14 cellular contexts compared by ENCODE assay signal in the genomic region with DNA sequence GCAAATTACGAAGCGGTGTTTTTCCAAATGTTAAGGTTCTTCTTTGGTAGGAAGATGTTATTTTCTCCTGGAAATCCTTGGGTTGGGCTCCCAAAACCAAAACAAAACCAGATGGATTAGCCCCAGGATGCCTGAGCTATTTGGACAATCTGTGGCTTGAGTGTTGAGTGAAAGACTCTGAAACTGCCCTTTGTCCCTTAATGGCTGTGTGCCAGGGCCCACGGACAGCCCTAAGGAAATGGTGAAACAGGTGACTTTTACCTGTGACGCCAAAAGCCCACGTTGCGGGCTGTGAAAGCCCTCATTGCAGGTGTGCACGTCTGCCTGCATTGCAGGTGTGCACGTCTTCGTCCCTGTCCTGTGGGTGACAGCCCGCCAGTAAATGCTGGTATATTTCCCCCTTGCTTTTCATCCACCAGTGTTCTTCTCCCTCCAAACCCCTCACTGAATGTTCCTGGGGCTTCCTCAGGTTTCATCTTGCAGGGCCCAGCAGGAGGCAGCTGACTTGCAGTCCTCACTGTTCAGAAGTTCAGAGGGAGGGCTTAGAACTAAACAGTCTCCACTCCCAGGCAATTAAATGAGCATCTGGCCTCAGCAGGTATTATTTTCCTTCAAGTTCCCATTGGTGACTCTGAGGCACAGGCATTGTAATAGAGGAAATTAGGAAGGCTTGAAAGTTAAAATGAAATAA. TPM values are rescaled to one million over a fixed set of nuclear protein-coding genes. Genes with fewer than 3 reads are reported as not detected.
DNase-seq lines count a peak whose midpoint lies in the region; ATAC-seq and TF ChIP-seq lines count a peak whose summit lies in the region.
"Had no signal": no experiment of that assay in that cellular context is flagged by ENCODE, and none has a peak within 500 bp of the region (broad histone marks: within the 10 kb centered on the region; RNA-seq: fewer than 3 reads in every experiment).

No MANE protein-coding gene starts in this region.

- peaks cover 0 to 13% (median 8%) of the 10 kb centered on the region in 4 donors for H3K4me1 ChIP-seq in transverse colon

- TF ChIP-seq POLR2A in transverse colon (IDR thresholded peaks at IDR 0.05) = no peak

- H3K27me3 Mint-ChIP-seq in activated naive CD8-positive, alpha-beta T cell = no peaks in the 10 kb centered on the region
- H3K27me3 Mint-ChIP-seq in activated naive CD8-positive, alpha-beta T cell treated with anti-CD3 and anti-CD28 coated beads for 36 hours = no peaks in the 10 kb centered on the region
- no peaks in the 10 kb centered on the region for H3K27me3 Mint-ChIP-seq in effector memory CD8-positive, alpha-beta T cell
- H3K27me3 Mint-ChIP-seq in CD4-positive, alpha-beta T cell = no peaks in the 10 kb centered on the region
- H3K27me3 Mint-ChIP-seq in HFFc6 (ENCODE audit: insufficient read depth) = no peaks in the 10 kb centered on the region; the same call in 1 of the 2 replicates

- peak overlapping the region in 2 of 4 donors; percentile 6 to 8 for H3K27ac ChIP-seq in transverse colon
- H3K27ac ChIP-seq in CD4-positive, alpha-beta T cell (ENCODE audit: low read depth, low read length) = no peak overlapping the region
- H3K27ac ChIP-seq: esophagus squamous epithelium had no signal

- POLR2A ChIA-PET in CD4-positive, alpha-beta T cell (lab: Charles Lee) = interaction anchor here (0.9 kb wide), 1 partner anchor 9 kb away, joined by 3 read pairs; no protein-coding TSS in a partner anchor

- WGBS in transverse colon (ENCODE audit: low coverage in 1 of 2), 2 donors = 61 to 94% methylated on average over 2 to 10 of the region's 10 CpGs

- TF ChIP-seq CTCF in transverse colon (IDR thresholded peaks at IDR 0.05) (no peak), HFFc6 (IDR thresholded peaks at IDR 0.05) (no peak)
- TF ChIP-seq CTCF in CD4-positive, alpha-beta T cell (IDR thresholded peaks at IDR 0.05) = no peak

- H3K36me3 ChIP-seq in transverse colon = no peaks in the 10 kb centered on the region

- no peak for TF ChIP-seq EP300 in transverse colon (IDR thresholded peaks at IDR 0.05; ENCODE audit: low read depth)

- no peak overlapping the region for H3K4me3 ChIP-seq in transverse colon
- H3K4me3 ChIP-seq: esophagus squamous epithelium had no signal

- H3K27me3 ChIP-seq in transverse colon = no peaks in the 10 kb centered on the region
- H3K27me3 ChIP-seq in CD4-positive, alpha-beta T cell (ENCODE audit: control insufficient read depth, insufficient read depth, low read length) = no peaks in the 10 kb centered on the region
- H3K27me3 ChIP-seq: esophagus squamous epithelium had no signal

- peaks cover 4% of the 10 kb centered on the region for H3K36me3 Mint-ChIP-seq in activated naive CD8-positive, alpha-beta T cell
- peaks cover 52% of the 10 kb centered on the region for H3K36me3 Mint-ChIP-seq in activated naive CD8-positive, alpha-beta T cell treated with anti-CD3 and anti-CD28 coated beads for 36 hours
- H3K36me3 Mint-ChIP-seq in effector memory CD8-positive, alpha-beta T cell (ENCODE audit: insufficient read depth) = peaks cover 27% of the 10 kb centered on the region
- peaks cover 23% of the 10 kb centered on the region for H3K36me3 Mint-ChIP-seq in CD4-positive, alpha-beta T cell (ENCODE audit: low read depth)
- H3K36me3 Mint-ChIP-seq in HFFc6 (ENCODE audit: low read depth) = peaks cover 12% of the 10 kb centered on the region

- peaks cover 32% of the 10 kb centered on the region for H3K4me1 Mint-ChIP-seq in activated naive CD8-positive, alpha-beta T cell (ENCODE audit: low read depth)
- H3K4me1 Mint-ChIP-seq in activated naive CD8-positive, alpha-beta T cell treated with anti-CD3 and anti-CD28 coated beads for 36 hours = peaks cover 28% of the 10 kb centered on the region
- peaks cover 28 to 29% of the 10 kb centered on the region in 2 donors for H3K4me1 Mint-ChIP-seq in effector memory CD8-positive, alpha-beta T cell (ENCODE audit: low read depth in 2 of 2)
- H3K4me1 Mint-ChIP-seq in CD4-positive, alpha-beta T cell (ENCODE audit: low read depth) = peaks cover 16% of the 10 kb centered on the region
- H3K4me1 Mint-ChIP-seq in HFFc6 (ENCODE audit: low read depth) = peaks cover 28% of the 10 kb centered on the region

- intact Hi-C loops in transverse colon (cut with DNase I; ENCODE audit: low total_unique reads) = no loop called here
- intact Hi-C loops in CD4-positive, alpha-beta T cell (cut with DNase I, micrococcal nuclease) = no loop called here

- H3K9me3 Mint-ChIP-seq in activated naive CD8-positive, alpha-beta T cell (ENCODE audit: low read depth) = no peaks in the 10 kb centered on the region
- H3K9me3 Mint-ChIP-seq in activated naive CD8-positive, alpha-beta T cell treated with anti-CD3 and anti-CD28 coated beads for 36 hours = no peaks in the 10 kb centered on the region
- H3K9me3 Mint-ChIP-seq in effector memory CD8-positive, alpha-beta T cell = no peaks in the 10 kb centered on the region
- H3K9me3 Mint-ChIP-seq in CD4-positive, alpha-beta T cell = no peaks in the 10 kb centered on the region
- H3K9me3 Mint-ChIP-seq in HFFc6 = no peaks in the 10 kb centered on the region
- H3K9me3 Mint-ChIP-seq: activated T-helper 2 cell treated with anti-CD3 and anti-CD28 coated beads, Interferon-gamma antibody, Interleukin-2, Interleukin-4, amounts not matched to agents 10 μg/mL and 5 μg/mL and 100 μg/mL, durations not matched to agents 14 hours and 24 hours and 36 hours had no signal

- CTCF ChIA-PET in CD4-positive, alpha-beta T cell (lab: Charles Lee) = no interaction called here

- H3K9me3 ChIP-seq in transverse colon = no peaks in the 10 kb centered on the region
- no peaks in the 10 kb centered on the region for H3K9me3 ChIP-seq in CD4-positive, alpha-beta T cell (ENCODE audit: control insufficient read depth, low read length)
- H3K9me3 ChIP-seq: esophagus squamous epithelium had no signal

- H3K4me3 Mint-ChIP-seq in activated naive CD8-positive, alpha-beta T cell = no peak overlapping the region
- no peak overlapping the region for H3K4me3 Mint-ChIP-seq in activated naive CD8-positive, alpha-beta T cell treated with anti-CD3 and anti-CD28 coated beads for 36 hours
- no peak overlapping the region for H3K4me3 Mint-ChIP-seq in effector memory CD8-positive, alpha-beta T cell
- no peak overlapping the region for H3K4me3 Mint-ChIP-seq in CD4-positive, alpha-beta T cell
- no peak overlapping the region for H3K4me3 Mint-ChIP-seq in HFFc6

- in situ Hi-C loops in transverse colon (cut with MboI; ENCODE audit: low pct_ligation_motif_present in 1 of 4, low pct_unique_long_range_greater_than_20kb in 1 of 4, low sequenced_read_pairs in 3 of 4) = no loop called here

- no peak for DNase-seq in activated naive CD8-positive, alpha-beta T cell treated with anti-CD3 and anti-CD28 coated beads for 36 hours
- DNase-seq in NCI-H748 treated with DMSO at 0.1 percent for 48 hours (lab: John Stamatoyannopoulos, UW) (peak; percentile 72), transverse colon (peak; percentile 44), activated gamma-delta T cell treated with Interleukin-2 at 50 U/mL for 16 hours (no peak), HFFc6 (no peak)
- DNase-seq in effector memory CD8-positive, alpha-beta T cell = no peak
- DNase-seq in CD4-positive, alpha-beta T cell = no peak
- DNase-seq: activated CD4-positive, alpha-beta T cell treated with anti-CD3 and anti-CD28 coated beads for 4 hours; esophagus squamous epithelium; NCI-H1105 treated with DMSO at 0.1 percent for 48 hours; stimulated activated naive CD8-positive, alpha-beta T cell treated with anti-CD3 and anti-CD28 coated beads, Interleukin-15, Interleukin-2, amounts not matched to agents 100 U/mL and 50 U/mL, for 24 hours had no signal

- peak overlapping the region; percentile 8 for H3K27ac Mint-ChIP-seq in activated naive CD8-positive, alpha-beta T cell
- H3K27ac Mint-ChIP-seq in activated naive CD8-positive, alpha-beta T cell treated with anti-CD3 and anti-CD28 coated beads for 36 hours = no peak overlapping the region
- peak overlapping the region; percentile 35 to 66 for H3K27ac Mint-ChIP-seq in effector memory CD8-positive, alpha-beta T cell
- no peak overlapping the region for H3K27ac Mint-ChIP-seq in CD4-positive, alpha-beta T cell
- no peak overlapping the region for H3K27ac Mint-ChIP-seq in HFFc6
- H3K27ac Mint-ChIP-seq: activated T-helper 2 cell treated with anti-CD3 and anti-CD28 coated beads, Interferon-gamma antibody, Interleukin-2, Interleukin-4, amounts not matched to agents 10 μg/mL and 5 μg/mL and 100 μg/mL, durations not matched to agents 14 hours and 24 hours and 36 hours had no signal

- no peak for ATAC-seq in effector memory CD8-positive, alpha-beta T cell (replicated peaks)
- no peak for ATAC-seq in CD4-positive, alpha-beta T cell (ENCODE audit: poor library complexity)
- ATAC-seq: HepG2; stimulated activated naive CD8-positive, alpha-beta T cell treated with anti-CD3 and anti-CD28 coated beads, Interleukin-15, Interleukin-2, amounts not matched to agents 100 U/mL and 50 U/mL, for 24 hours had no signal

RNA-seq across cellular contexts. Expression of gene PFKP, which starts 10.7 kb away (rescaled TPM):
- total RNA-seq in activated naive CD8-positive, alpha-beta T cell treated with anti-CD3 and anti-CD28 coated beads for 36 hours = 100 to 1,000 TPM; 231 to 242 TPM
- 10 to 100 TPM; 53.9 to 93.9 (median 66.2) TPM for total RNA-seq in transverse colon
- total RNA-seq in CD4-positive, alpha-beta T cell = 10 to 100 TPM; 32.2 to 38.9 TPM
- 100 to 1,000 TPM; 131 to 173 (median 161) TPM for total RNA-seq in HFFc6 (2021; fragmentation: NEBNext Ultra II Directional; extraction: Animal tissue kit (Norgen Biotek cat#: 25700))

Comparison
In these comparisons a context has a peak if more than half of its experiments do, and no peak if none do; other contexts are left out.
1. H3K27ac Mint-ChIP-seq: peak in activated naive CD8-positive, alpha-beta T cell (single experiment) and effector memory CD8-positive, alpha-beta T cell (2 of 2); none in activated naive CD8-positive, alpha-beta T cell treated with anti-CD3 and anti-CD28 coated beads for 36 hours (single experiment), CD4-positive, alpha-beta T cell (single experiment) and HFFc6 (single experiment).
2. DNase-seq: peak in NCI-H748 treated with DMSO at 0.1 percent for 48 hours (single experiment) and transverse colon (single experiment); none in activated naive CD8-positive, alpha-beta T cell treated with anti-CD3 and anti-CD28 coated beads for 36 hours (single experiment), effector memory CD8-positive, alpha-beta T cell (0 of 3), activated gamma-delta T cell treated with Interleukin-2 at 50 U/mL for 16 hours (single experiment), CD4-positive, alpha-beta T cell (0 of 10) and HFFc6 (single experiment).